In genomic region chr9:100104314-100104713, GRCh38 we compare ENCODE assay signal across 25 cellular contexts. TPM values are rescaled to one million over a fixed set of nuclear protein-coding genes. Genes with fewer than 3 reads are reported as not detected.
DNase-seq lines count a peak whose midpoint lies in the region; ATAC-seq and TF ChIP-seq lines count a peak whose summit lies in the region.
"Had no signal": no experiment of that assay in that cellular context is flagged by ENCODE, and none has a peak within 500 bp of the region (broad histone marks: within the 10 kb centered on the region; RNA-seq: fewer than 3 reads in every experiment).

No MANE protein-coding gene starts in this region.

- H3K9me1 ChIP-seq in IMR-90 (ENCODE audit: insufficient read depth, low read length), result peaks cover 10% of the 10 kb centered on the region; the same call in 1 of the 2 replicates

- H4K20me1 ChIP-seq in IMR-90 (ENCODE audit: insufficient read depth, low read length), result no peaks in the 10 kb centered on the region
- H4K20me1 ChIP-seq: BLaER1 treated with 17β-estradiol and CSF1 and Interleukin-3, amounts not matched to agents 10 nM and 100 nM had no signal

- H3K4ac ChIP-seq in IMR-90 (ENCODE audit: low read depth, low read length), result no peak overlapping the region
- H3K4ac ChIP-seq in mesenchymal stem cell (ENCODE audit: low read depth in 1 of 2, low read length in 2 of 2), result no peak overlapping the region

- no peak overlapping the region for H3K4me3 Mint-ChIP-seq in activated CD4-positive, alpha-beta T cell treated with anti-CD3 and anti-CD28 coated beads for 36 hours
- H3K4me3 Mint-ChIP-seq: activated CD4-positive, alpha-beta memory T cell treated with anti-CD3 and anti-CD28 coated beads for 36 hours; activated naive CD8-positive, alpha-beta T cell; activated T-cell treated with anti-CD3 and anti-CD28 coated beads, Interleukin-2, amount 50 U/mL, for 4 hours; brain; neural crest cell had no signal

- no peak overlapping the region for H3K56ac ChIP-seq in IMR-90 (ENCODE audit: extremely low read depth, insufficient read depth, low read length)

- H3K27me3 ChIP-seq in IMR-90 (ENCODE audit: control insufficient read depth, insufficient read depth, low read length), result no peaks in the 10 kb centered on the region
- no peaks in the 10 kb centered on the region for H3K27me3 ChIP-seq in brain microvascular endothelial cell (replicated peaks)
- no peaks in the 10 kb centered on the region for H3K27me3 ChIP-seq in mesenchymal stem cell (ENCODE audit: control insufficient read depth in 1 of 2, insufficient read depth in 1 of 2, low read length in 2 of 2)
- H3K27me3 ChIP-seq in heart right ventricle, result no peaks in the 10 kb centered on the region
- H3K27me3 ChIP-seq in A673 (replicated peaks; ENCODE audit: insufficient read depth, low read depth, low read length, poor library complexity), result no peaks in the 10 kb centered on the region
- H3K27me3 ChIP-seq: BLaER1 treated with 17β-estradiol and CSF1 and Interleukin-3, amounts not matched to agents 10 nM and 100 nM; colonic mucosa; uterus had no signal

- H2BK120ac ChIP-seq in IMR-90 (ENCODE audit: low read depth, low read length), result no peak overlapping the region
- H2BK120ac ChIP-seq in mesenchymal stem cell (ENCODE audit: low read depth, low read length), result no peak overlapping the region

- H3K36me3 ChIP-seq in IMR-90 (ENCODE audit: control insufficient read depth, insufficient read depth, low read length) (peaks cover 13% of the 10 kb centered on the region), brain microvascular endothelial cell (replicated peaks) (peaks cover 19% of the 10 kb centered on the region), mesenchymal stem cell (ENCODE audit: control insufficient read depth in 1 of 2, insufficient read depth in 2 of 2, low read depth in 1 of 2, low read length in 2 of 2) (peaks cover 0 to 61% of the 10 kb centered on the region in 2 experiments), heart right ventricle (peaks cover 0 to 76% (median 27%) of the 10 kb centered on the region in 9 donors), A673 (ENCODE audit: insufficient read depth, low read length, poor library complexity, severe bottlenecking) (peaks cover 54% of the 10 kb centered on the region)
- H3K36me3 ChIP-seq: uterus had no signal

- POLR2A ChIA-PET in activated CD4-positive, alpha-beta T cell treated with anti-CD3 and anti-CD28 coated beads for 36 hours (lab: Charles Lee), result no interaction called here
- POLR2A ChIA-PET in IMR-90 (lab: Charles Lee; ENCODE audit: unreplicated experiment), result no interaction called here
- POLR2A ChIA-PET in A673 (lab: Charles Lee; ENCODE audit: low non-redundant PET), result no interaction called here

- H3K27ac ChIP-seq in IMR-90 (ENCODE audit: insufficient read depth, low read length) (no peak overlapping the region), brain microvascular endothelial cell (no peak overlapping the region), mesenchymal stem cell (ENCODE audit: low read length, poor library complexity, severe bottlenecking) (peak overlapping the region; percentile 54), heart right ventricle (no peak overlapping the region), A673 (ENCODE audit: low read depth, low read length, poor library complexity, severe bottlenecking) (no peak overlapping the region)
- H3K27ac ChIP-seq: BLaER1 treated with 17β-estradiol and CSF1 and Interleukin-3, amounts not matched to agents 10 nM and 100 nM; colonic mucosa; prostate gland; uterus had no signal

- TF ChIP-seq CTCF in IMR-90 (conservative IDR thresholded peaks at IDR 0.05; ENCODE audit: low read depth, low read length), result no peak
- no peak for TF ChIP-seq CTCF in brain microvascular endothelial cell (IDR thresholded peaks at IDR 0.05; ENCODE audit: low read depth, low read length, missing control alignments)
- no peak for TF ChIP-seq CTCF in heart right ventricle (IDR thresholded peaks at IDR 0.05)
- no peak for TF ChIP-seq CTCF in A673 (conservative IDR thresholded peaks at IDR 0.05; ENCODE audit: low read depth, low read length)

- intact Hi-C loops in activated CD4-positive, alpha-beta T cell treated with anti-CD3 and anti-CD28 coated beads for 36 hours (cut with DNase I, micrococcal nuclease), result no loop called here
- intact Hi-C loops in IMR-90 (cut with micrococcal nuclease) (no loop called here), heart right ventricle (cut with DNase I) (loop anchor here in 2 of 10 donors (10.0 kb wide), 2 partner anchors 100 to 110 kb away; no protein-coding TSS in a partner anchor), A673 (cut with micrococcal nuclease; ENCODE audit: unreplicated experiment) (no loop called here)

- no peak overlapping the region for H4K5ac ChIP-seq in IMR-90 (ENCODE audit: low read depth, low read length)

- no peak overlapping the region for H2BK20ac ChIP-seq in IMR-90 (ENCODE audit: low read depth, low read length)

- H3K27me3 Mint-ChIP-seq in activated CD4-positive, alpha-beta T cell treated with anti-CD3 and anti-CD28 coated beads for 36 hours, result no peaks in the 10 kb centered on the region
- H3K27me3 Mint-ChIP-seq: activated CD4-positive, alpha-beta memory T cell treated with anti-CD3 and anti-CD28 coated beads for 36 hours; activated naive CD8-positive, alpha-beta T cell; brain had no signal

- H3K4me1 Mint-ChIP-seq in activated CD4-positive, alpha-beta T cell treated with anti-CD3 and anti-CD28 coated beads for 36 hours, result peaks cover 12% of the 10 kb centered on the region

- H2BK5ac ChIP-seq in IMR-90 (ENCODE audit: low read depth, low read length, poor library complexity, severe bottlenecking), result peak overlapping the region; percentile 59
- H2BK5ac ChIP-seq in mesenchymal stem cell (ENCODE audit: low read depth, low read length, poor library complexity, severe bottlenecking), result no peak overlapping the region

- dilution Hi-C loops in IMR-90 (cut with HindIII; ENCODE audit: low sequenced_read_pairs, unreplicated experiment), result no loop called here

- CTCF ChIA-PET in activated CD4-positive, alpha-beta T cell treated with anti-CD3 and anti-CD28 coated beads for 36 hours (lab: Charles Lee), result interaction anchor here (0.6 to 0.7 kb wide), 2 partner anchors 477 to 1245 kb away, joined by 3 read pairs; no protein-coding TSS in a partner anchor
- CTCF ChIA-PET in IMR-90 (lab: Yijun Ruan, JAX), result no interaction called here
- CTCF ChIA-PET in A673 (lab: Charles Lee), result no interaction called here

- ATAC-seq in activated CD4-positive, alpha-beta T cell treated with anti-CD3 and anti-CD28 coated beads for 36 hours, result peak; percentile 27
- no peak for ATAC-seq in IMR-90 (ENCODE audit: low read depth)
- ATAC-seq in heart right ventricle, result no peak
- no peak for ATAC-seq in GM19035 (IDR thresholded peaks at IDR 0.05; ENCODE audit: unreplicated experiment)
- ATAC-seq: activated T-cell treated with anti-CD3 and anti-CD28 coated beads, Interleukin-2, amount 50 U/mL, for 4 hours; left cardiac atrium had no signal

- WGBS in IMR-90 (ENCODE audit: extremely low coverage in 2 of 2, insufficient read length in 1 of 2), 2 experiments, result no CpG with 5 or more reads among the region's 4 CpGs
- 93% methylated on average over 4 of the region's 4 CpGs for WGBS in mesenchymal stem cell
- WGBS in heart right ventricle, 2 donors, result 77 to 81% methylated on average over 4 of the region's 4 CpGs

- H2AFZ ChIP-seq in IMR-90 (replicated peaks; ENCODE audit: low read length, poor library complexity) (no peak overlapping the region), mesenchymal stem cell (ENCODE audit: low read depth, low read length) (no peak overlapping the region)

- in situ Hi-C loops in IMR-90 (cut with MboI; ENCODE audit: low sequenced_read_pairs), result no loop called here
- in situ Hi-C loops in brain microvascular endothelial cell (cut with HindIII; ENCODE audit: low pct_ligation_motif_present, low sequenced_read_pairs), result no loop called here

- H3K4me1 ChIP-seq in IMR-90 (ENCODE audit: control insufficient read depth, insufficient read depth, low read length) (0 out of 2 replicates have a peak, but pooled peaks cover 2% of the 10 kb centered on the region), mesenchymal stem cell (ENCODE audit: control insufficient read depth, insufficient read depth, low read depth, low read length) (peaks cover 2% of the 10 kb centered on the region), heart right ventricle (peaks cover 0 to 10% (median 7%) of the 10 kb centered on the region in 9 donors), A673 (ENCODE audit: insufficient read depth, low read length, poor library complexity, severe bottlenecking) (no peaks in the 10 kb centered on the region)
- H3K4me1 ChIP-seq: colonic mucosa had no signal

- H2BK12ac ChIP-seq in mesenchymal stem cell (ENCODE audit: low read length in 2 of 2), result no peak overlapping the region

- no peak overlapping the region for H2AK5ac ChIP-seq in IMR-90 (ENCODE audit: low read depth, low read length)
- H2AK5ac ChIP-seq in mesenchymal stem cell (ENCODE audit: low read length, severe bottlenecking), result no peak overlapping the region

- no peak overlapping the region for H3K18ac ChIP-seq in IMR-90 (ENCODE audit: low read depth, low read length)
- no peak overlapping the region for H3K18ac ChIP-seq in mesenchymal stem cell (ENCODE audit: low read depth in 1 of 2, low read length in 2 of 2)

- no peak for TF ChIP-seq POLR2A in IMR-90 (IDR thresholded peaks at IDR 0.05; ENCODE audit: low read depth, low read length)

- peak; percentile 19 for DNase-seq in activated CD4-positive, alpha-beta T cell treated with anti-CD3 and anti-CD28 coated beads for 36 hours
- no peak for DNase-seq in activated CD4-positive, alpha-beta T cell treated with anti-CD3 and anti-CD28 coated beads, Interleukin-2, amount 50 U/mL, for 48 hours
- DNase-seq in IMR-90 (peak; percentile 84), brain microvascular endothelial cell (peak; percentile 21), mesenchymal stem cell (no peak), heart right ventricle (no peak), A673 (ENCODE audit: low spot score) (no peak)
- DNase-seq: 8988T; activated CD4-positive, alpha-beta memory T cell treated with anti-CD3 and anti-CD28 coated beads for 36 hours; activated T-cell treated with anti-CD3 and anti-CD28 coated beads, Interleukin-2, amount 50 U/mL, for 4 hours; colonic mucosa; left cardiac atrium; midbrain; NCI-H1092 treated with DMSO at 0.1 percent for 48 hours; NCI-H2081 treated with DMSO at 0.1 percent for 48 hours; NCI-H510A; Right ventricle myocardium superior; T-helper 1 cell; uterus had no signal

- H3K23ac ChIP-seq in IMR-90 (ENCODE audit: low read depth, low read length) (no peak overlapping the region), mesenchymal stem cell (ENCODE audit: low read length in 2 of 2) (no peak overlapping the region)

- H3K4me2 ChIP-seq in IMR-90 (ENCODE audit: low read depth, low read length) (no peak overlapping the region), mesenchymal stem cell (ENCODE audit: low read length, poor library complexity, severe bottlenecking) (no peak overlapping the region)
- H3K4me2 ChIP-seq: BLaER1 treated with 17β-estradiol and CSF1 and Interleukin-3, amounts not matched to agents 10 nM and 100 nM had no signal

- H3K9ac ChIP-seq in IMR-90 (ENCODE audit: low read depth, low read length), result no peak overlapping the region
- no peak overlapping the region for H3K9ac ChIP-seq in mesenchymal stem cell (ENCODE audit: low read length)
- H3K9ac ChIP-seq: BLaER1 treated with 17β-estradiol and CSF1 and Interleukin-3, amounts not matched to agents 10 nM and 100 nM had no signal

- no peak overlapping the region for H3K14ac ChIP-seq in IMR-90 (replicated peaks; ENCODE audit: low read depth, low read length)
- no peak overlapping the region for H3K14ac ChIP-seq in mesenchymal stem cell (ENCODE audit: low read length in 2 of 2)

- H3K79me1 ChIP-seq in IMR-90 (ENCODE audit: low read depth in 1 of 2, low read length in 2 of 2) (peaks cover 21 to 42% of the 10 kb centered on the region in 2 experiments), mesenchymal stem cell (replicated peaks; ENCODE audit: low read length, poor library complexity, severe bottlenecking) (peaks cover 14% of the 10 kb centered on the region)

- no peak for TF ChIP-seq RAD21 in IMR-90 (IDR thresholded peaks at IDR 0.05; ENCODE audit: low read length)

- no peak overlapping the region for H4K91ac ChIP-seq in IMR-90 (ENCODE audit: insufficient read depth, low read depth, low read length)
- H4K91ac ChIP-seq in mesenchymal stem cell (ENCODE audit: low read length), result no peak overlapping the region

- H3K27ac Mint-ChIP-seq in activated CD4-positive, alpha-beta T cell treated with anti-CD3 and anti-CD28 coated beads for 36 hours, result no peak overlapping the region
- H3K27ac Mint-ChIP-seq: activated CD4-positive, alpha-beta memory T cell treated with anti-CD3 and anti-CD28 coated beads for 36 hours; activated naive CD8-positive, alpha-beta T cell; brain had no signal

- H3K9me3 ChIP-seq in IMR-90 (ENCODE audit: control insufficient read depth, insufficient read depth, low read length) (no peaks in the 10 kb centered on the region), mesenchymal stem cell (ENCODE audit: control insufficient read depth, low read length) (no peaks in the 10 kb centered on the region), heart right ventricle (no peaks in the 10 kb centered on the region), A673 (ENCODE audit: low read depth, low read length, poor library complexity, severe bottlenecking) (no peaks in the 10 kb centered on the region)
- H3K9me3 ChIP-seq: BLaER1 treated with 17β-estradiol and CSF1 and Interleukin-3, amounts not matched to agents 10 nM and 100 nM; colonic mucosa; prostate gland; uterus had no signal

- peaks cover 15% of the 10 kb centered on the region for H3K36me3 Mint-ChIP-seq in activated CD4-positive, alpha-beta T cell treated with anti-CD3 and anti-CD28 coated beads for 36 hours (ENCODE audit: low read depth)

- H2BK15ac ChIP-seq in IMR-90 (ENCODE audit: low read depth, low read length), result no peak overlapping the region
- no peak overlapping the region for H2BK15ac ChIP-seq in mesenchymal stem cell (ENCODE audit: low read depth, poor library complexity, severe bottlenecking)

- H4K8ac ChIP-seq in IMR-90 (ENCODE audit: low read depth in 2 of 2, low read length in 2 of 2) (no peak overlapping the region; a peak in 1 of 4 replicates), mesenchymal stem cell (ENCODE audit: low read length) (no peak overlapping the region)

- no peak overlapping the region for H3K4me3 ChIP-seq in IMR-90 (ENCODE audit: insufficient read depth, low read depth, low read length)
- no peak overlapping the region for H3K4me3 ChIP-seq in brain microvascular endothelial cell (ENCODE audit: low read depth, low read length)
- H3K4me3 ChIP-seq in mesenchymal stem cell (ENCODE audit: insufficient read depth in 1 of 2, low read depth in 1 of 2, low read length in 2 of 2), result no peak overlapping the region
- no peak overlapping the region for H3K4me3 ChIP-seq in heart right ventricle
- no peak overlapping the region for H3K4me3 ChIP-seq in A673 (ENCODE audit: low read depth, low read length, poor library complexity, severe bottlenecking)
- H3K4me3 ChIP-seq: BLaER1 treated with 17β-estradiol and CSF1 and Interleukin-3, amounts not matched to agents 10 nM and 100 nM; colonic mucosa; prostate gland; uterus had no signal

- no peaks in the 10 kb centered on the region for H3K9me3 Mint-ChIP-seq in activated CD4-positive, alpha-beta T cell treated with anti-CD3 and anti-CD28 coated beads for 36 hours (ENCODE audit: low read depth)
- H3K9me3 Mint-ChIP-seq: activated CD4-positive, alpha-beta memory T cell treated with anti-CD3 and anti-CD28 coated beads for 36 hours; activated T-cell treated with anti-CD3 and anti-CD28 coated beads, Interleukin-2, amount 50 U/mL, for 4 hours; brain; neural crest cell had no signal

- BruUV-seq in IMR-90 (replicated peaks; lab: Mats Ljungman, UMichigan), result no TSS peak
- BruUV-seq in A673 (replicated peaks; lab: Mats Ljungman, UMichigan), result no TSS peak

- H2AK9ac ChIP-seq in IMR-90 (replicated peaks; ENCODE audit: low read depth, low read length, poor library complexity), result no peak overlapping the region

RNA-seq across cellular contexts. Expression of gene INVS, which starts 5.3 kb away (rescaled TPM):
- total RNA-seq in activated CD4-positive, alpha-beta T cell treated with anti-CD3 and anti-CD28 coated beads for 36 hours, result 10 to 100 TPM; 14.1 to 19.3 TPM
- 25.3 and 33.5 TPM in 2 replicates for total RNA-seq in IMR-90 (2012; rRNA removed)
- 7.9 and 9.2 TPM in 2 replicates for polyA plus RNA-seq in IMR-90 (2012; rRNA removed)
- 3.0 and 4.6 TPM in 2 replicates for polyA plus RNA-seq in IMR-90 (2012; cell fraction: cytosol; rRNA removed)
- polyA plus RNA-seq in IMR-90 (2012; cell fraction: nucleus; rRNA removed; ENCODE audit: low replicate concordance), result 7.2 and 25.0 TPM in 2 replicates
- polyA plus RNA-seq in mesenchymal stem cell (2013, experiment 1 of 2), result 8.6 TPM
- 7.7 TPM for polyA plus RNA-seq in mesenchymal stem cell (2013, experiment 2 of 2)
- 1 to 10 TPM; 4.7 to 8.0 (median 6.3) TPM for total RNA-seq in heart right ventricle
- polyA plus RNA-seq in heart right ventricle, result 1 to 10 TPM; 1.6 to 3.9 TPM
- 21.8 and 23.3 TPM in 2 replicates for total RNA-seq in A673 (2021)

RNA-seq across cellular contexts. Expression of gene ERP44, which starts 5.5 kb away (rescaled TPM):
- 10 to 100 TPM; 12.0 to 12.4 TPM for total RNA-seq in activated CD4-positive, alpha-beta T cell treated with anti-CD3 and anti-CD28 coated beads for 36 hours
- total RNA-seq in IMR-90 (2012; rRNA removed), result 9.1 and 16.1 TPM in 2 replicates
- 11.6 and 13.5 TPM in 2 replicates for polyA plus RNA-seq in IMR-90 (2012; rRNA removed)
- polyA plus RNA-seq in IMR-90 (2012; cell fraction: cytosol; rRNA removed), result 2.9 and 3.1 TPM in 2 replicates
- polyA plus RNA-seq in IMR-90 (2012; cell fraction: nucleus; rRNA removed; ENCODE audit: low replicate concordance), result 1.3 and 6.6 TPM in 2 replicates
- 35.5 TPM for polyA plus RNA-seq in mesenchymal stem cell (2013, experiment 1 of 2)
- 36.5 TPM for polyA plus RNA-seq in mesenchymal stem cell (2013, experiment 2 of 2)
- 10 to 100 TPM; 11.9 to 19.8 (median 14.8) TPM for total RNA-seq in heart right ventricle
- 10 to 100 TPM; 15.6 to 19.5 TPM for polyA plus RNA-seq in heart right ventricle
- 14.4 and 16.8 TPM in 2 replicates for total RNA-seq in A673 (2021)

Comparison
In these comparisons a context has a peak if more than half of its experiments do, and no peak if none do; other contexts are left out.
1. DNase-seq: peak in activated CD4-positive, alpha-beta T cell treated with anti-CD3 and anti-CD28 coated beads for 36 hours (single experiment), IMR-90 (single experiment) and brain microvascular endothelial cell (single experiment); none in activated CD4-positive, alpha-beta T cell treated with anti-CD3 and anti-CD28 coated beads, Interleukin-2, amount 50 U/mL, for 48 hours (0 of 2), mesenchymal stem cell (single experiment), heart right ventricle (0 of 2) and A673 (single experiment).